Comparison of ENCODE assay signal across 27 cellular contexts in genomic region chr7:10612950-10613349, GRCh38.
"Had no signal": no experiment of that assay in that cellular context is flagged by ENCODE, and none has a peak within 500 bp of the region (broad histone marks: within the 10 kb centered on the region; RNA-seq: fewer than 3 reads in every experiment).

No MANE protein-coding gene starts in this region.

- ATAC-seq: naive thymus-derived CD4-positive, alpha-beta T cell; natural killer cell; psoas muscle; right cardiac atrium; sciatic nerve; stimulated activated memory B cell treated with anti-CD40 and anti-IgM and Interleukin-4, amounts not matched to agents 10 μg/mL and 1 μg/mL and 100 μg/mL, for 72 hours; stimulated activated naive CD8-positive, alpha-beta T cell treated with anti-CD3 and anti-CD28 coated beads, Interleukin-15, amount 100 ng/mL, for 72 hours; stimulated activated naive CD8-positive, alpha-beta T cell treated with anti-CD3 and anti-CD28 coated beads, Interleukin-15, Interleukin-2, amounts not matched to agents 100 U/mL and 50 U/mL, for 24 hours; upper lobe of right lung had no signal

- H3K9ac ChIP-seq: neural progenitor cell, parathyroid adenoma had no signal

- H2AFZ ChIP-seq: neural progenitor cell, parathyroid adenoma had no signal

- H3K36me3 ChIP-seq: neural progenitor cell, spleen, suprapubic skin, tibial artery, transverse colon, upper lobe of right lung, uterus had no signal

- H3K4me1 ChIP-seq: parathyroid adenoma, psoas muscle, spleen, suprapubic skin, testis, tibial artery, transverse colon, upper lobe of right lung, uterus had no signal

- H3K9me3 ChIP-seq: psoas muscle, spleen, suprapubic skin, testis, tibial artery, upper lobe of right lung, uterus had no signal

- DNase-seq: naive thymus-derived CD4-positive, alpha-beta T cell; natural killer cell; posterior cingulate gyrus; psoas muscle; right cardiac atrium; spleen; stimulated activated CD4-positive, alpha-beta T cell treated with anti-CD3 and anti-CD28 coated beads, Interleukin-12 subunit alpha, Interleukin-12 subunit beta, amount 100 ng/mL, for 4 hours; stimulated activated CD4-positive, alpha-beta T cell treated with anti-CD3 and anti-CD28 coated beads, Interleukin-1b, Interleukin-23, amount 100 ng/mL, for 48 hours; stimulated activated CD4-positive, alpha-beta T cell treated with anti-CD3 and anti-CD28 coated beads, Interleukin-4, amount 100 ng/mL, for 1 hour; stimulated activated CD4-positive, alpha-beta T cell treated with anti-CD3 and anti-CD28 coated beads, Interleukin-4, amount 100 ng/mL, for 4 hours; stimulated activated CD8-positive, alpha-beta memory T cell treated with anti-CD3 and anti-CD28 coated beads, Interleukin-4, amount 100 ng/mL, for 48 hours; stimulated activated naive CD4-positive, alpha-beta T cell; stimulated activated naive CD8-positive, alpha-beta T cell treated with anti-CD3 and anti-CD28 coated beads, Interleukin-15, amount 100 ng/mL, for 72 hours; stimulated activated naive CD8-positive, alpha-beta T cell treated with anti-CD3 and anti-CD28 coated beads, Interleukin-15, Interleukin-2, amounts not matched to agents 100 U/mL and 50 U/mL, for 24 hours; substantia nigra; testis; tibial artery; transverse colon; upper lobe of right lung; uterus had no signal

- H3K4me2 ChIP-seq: neural progenitor cell, smooth muscle cell had no signal

- H3K27ac ChIP-seq: neural progenitor cell, parathyroid adenoma, psoas muscle, skin epidermis, spleen, suprapubic skin, testis, tibial artery, transverse colon, upper lobe of right lung, uterus had no signal

- H3K27me3 ChIP-seq: neural progenitor cell, spleen, suprapubic skin, testis, tibial artery, transverse colon, upper lobe of right lung, uterus had no signal

- H3K4me3 ChIP-seq: neural progenitor cell, psoas muscle, skin epidermis, smooth muscle cell, spleen, suprapubic skin, testis, tibial artery, transverse colon, upper lobe of right lung, uterus had no signal
